Comparison of ENCODE assay signal across 9 cellular contexts in genomic region chr1:46448109-46448911, GRCh38. TPM values are rescaled to one million over a fixed set of nuclear protein-coding genes. Genes with fewer than 3 reads are reported as not detected.
DNase-seq lines count a peak whose midpoint lies in the region; ATAC-seq, FAIRE-seq and TF ChIP-seq lines count a peak whose summit lies in the region.
"Had no signal": no experiment of that assay in that cellular context is flagged by ENCODE, and none has a peak within 500 bp of the region (broad histone marks: within the 10 kb centered on the region; RNA-seq: fewer than 3 reads in every experiment).

No MANE protein-coding gene starts in this region.

- no peak overlapping the region for H3K4ac ChIP-seq in H9 (ENCODE audit: low read depth, low read length)

- H3K27ac Mint-ChIP-seq in H9 = 0 out of 7 replicates have a peak overlapping the region, but pooled peaks of 1 of the 3 experiments have one; percentile 7
- no peak overlapping the region for H3K27ac Mint-ChIP-seq in astrocyte (ENCODE audit: unreplicated experiment)

- H3K23me2 ChIP-seq in H9 (ENCODE audit: insufficient read length, low read depth, low read length, poor library complexity, severe bottlenecking) = peaks cover 12% of the 10 kb centered on the region

- H3K27ac ChIP-seq in H9 (ENCODE audit: insufficient read length, low read depth, low read length) (no peak overlapping the region), astrocyte (ENCODE audit: low read depth, low read length) (no peak overlapping the region), iPS-18a (ENCODE audit: low read length) (no peak overlapping the region), colonic mucosa (no peak overlapping the region)
- H3K27ac ChIP-seq: VCaP had no signal

- no peak overlapping the region for H3K23ac ChIP-seq in H9 (ENCODE audit: insufficient read length, low read depth, low read length)

- H3K9me3 Mint-ChIP-seq in H9 = no peaks in the 10 kb centered on the region; a peak in 2 of 5 replicates
- H3K9me3 Mint-ChIP-seq in astrocyte (ENCODE audit: unreplicated experiment) = peaks cover 3% of the 10 kb centered on the region

- peaks cover 49 to 61% of the 10 kb centered on the region in 2 experiments for H3K4me1 Mint-ChIP-seq in H9
- H3K4me1 Mint-ChIP-seq in astrocyte (ENCODE audit: low read depth, unreplicated experiment) = no peaks in the 10 kb centered on the region

- H3K18ac ChIP-seq in H9 (ENCODE audit: insufficient read length, low read depth, low read length) = no peak overlapping the region

- H2AK5ac ChIP-seq in H9 (ENCODE audit: insufficient read length, low read length) = no peak overlapping the region

- no peak overlapping the region for H4K8ac ChIP-seq in H9 (replicated peaks; ENCODE audit: insufficient read length, low read depth, low read length)

- H4K91ac ChIP-seq in H9 (ENCODE audit: insufficient read length, low read depth, low read length) = no peak overlapping the region

- H4K20me1 ChIP-seq in H9 (ENCODE audit: control insufficient read depth, insufficient read depth, insufficient read length) (no peaks in the 10 kb centered on the region), astrocyte (ENCODE audit: insufficient read depth, low read length) (peaks cover 3% of the 10 kb centered on the region)

- no peaks in the 10 kb centered on the region; a peak in 1 of 7 replicates for H3K36me3 Mint-ChIP-seq in H9 (ENCODE audit: insufficient read depth in 1 of 3, low read depth in 3 of 3)
- peaks cover 2% of the 10 kb centered on the region for H3K36me3 Mint-ChIP-seq in astrocyte (ENCODE audit: low read depth, unreplicated experiment)

- no peak overlapping the region for H4K5ac ChIP-seq in H9 (ENCODE audit: insufficient read length, low read depth, low read length)

- no peak overlapping the region for H3K56ac ChIP-seq in H9 (ENCODE audit: insufficient read length, low read depth, low read length)

- H3K4me1 ChIP-seq in H9 (ENCODE audit: insufficient read depth, low read length) = peaks cover 16% of the 10 kb centered on the region; the same call in 1 of the 2 replicates
- H3K4me1 ChIP-seq in astrocyte (ENCODE audit: insufficient read depth, low read length) = no peaks in the 10 kb centered on the region
- H3K4me1 ChIP-seq in iPS-18a (ENCODE audit: control insufficient read depth, low read depth, low read length) = peaks cover 13% of the 10 kb centered on the region
- H3K4me1 ChIP-seq in colonic mucosa = no peaks in the 10 kb centered on the region

- H2BK20ac ChIP-seq in H9 (ENCODE audit: low read depth, low read length, poor library complexity, severe bottlenecking) = no peak overlapping the region

- H2AFZ ChIP-seq in H9 (ENCODE audit: low read length) (no peak overlapping the region), astrocyte (ENCODE audit: low read depth, low read length) (peak overlapping the region; percentile 75)

- peaks cover 98% of the 10 kb centered on the region for H3K27me3 Mint-ChIP-seq in H9 (ENCODE audit: low read depth)
- peaks cover 89% of the 10 kb centered on the region for H3K27me3 Mint-ChIP-seq in astrocyte (ENCODE audit: low read depth, unreplicated experiment)

- H3K4me2 ChIP-seq in H9 (ENCODE audit: insufficient read depth, insufficient read length, low read length) (peak overlapping the region; percentile 94), astrocyte (ENCODE audit: low read length) (peak overlapping the region; percentile 85)

- peak overlapping the region; percentile 61 for H3K14ac ChIP-seq in H9 (ENCODE audit: insufficient read depth, low read length)

- no peak overlapping the region for H2BK5ac ChIP-seq in H9 (ENCODE audit: insufficient read length, low read length)

- H3K79me2 ChIP-seq in H9 (ENCODE audit: insufficient read depth, low read length) (no peaks in the 10 kb centered on the region), astrocyte (ENCODE audit: insufficient read depth, low read length) (no peaks in the 10 kb centered on the region)

- intact Hi-C loops in colonic mucosa (cut with DNase I) = loop anchor here (5.0 to 10.0 kb wide), 2 partner anchors 79 to 276 kb away; no protein-coding TSS in a partner anchor

- H3K9ac ChIP-seq in H9 (ENCODE audit: extremely low read depth, insufficient read length, low read length) (no peak overlapping the region), astrocyte (ENCODE audit: low read length) (no peak overlapping the region), iPS-18a (ENCODE audit: low read length) (no peak overlapping the region), colonic mucosa (ENCODE audit: low read depth in 2 of 2, low read length in 2 of 2) (no peak overlapping the region)

- H3K4me3 ChIP-seq in astrocyte (ENCODE audit: insufficient read depth, low read depth, low read length) = peak overlapping the region; percentile 48
- H3K4me3 ChIP-seq in iPS-18a (ENCODE audit: low read length) = peak overlapping the region; percentile 64
- peak overlapping the region; percentile 29 for H3K4me3 ChIP-seq in skeletal muscle cell (ENCODE audit: low read depth, low read length)
- no peak overlapping the region for H3K4me3 ChIP-seq in colonic mucosa

- H2BK15ac ChIP-seq in H9 (ENCODE audit: low read depth, low read length) = no peak overlapping the region

- DNase-seq in H9 (peak; percentile 83), astrocyte (ENCODE audit: low read depth) (no peak), skeletal muscle cell (ENCODE audit: low read depth) (no peak), colonic mucosa (no peak), EL (no peak)
- DNase-seq: amygdala had no signal

- no peak overlapping the region for H3T11ph ChIP-seq in H9 (ENCODE audit: low read length)

- no peak for TF ChIP-seq CTCF in H9 (conservative IDR thresholded peaks at IDR 0.05)
- TF ChIP-seq CTCF in astrocyte (IDR thresholded peaks at IDR 0.05; ENCODE audit: insufficient read depth, low read depth, low read length) = no peak
- no peak for TF ChIP-seq CTCF in colonic mucosa (IDR thresholded peaks at IDR 0.05)

- H3K27me3 ChIP-seq in H9 (ENCODE audit: insufficient read depth, low read length) (peaks cover 45% of the 10 kb centered on the region), astrocyte (ENCODE audit: insufficient read depth, low read length) (peaks cover 58% of the 10 kb centered on the region), iPS-18a (ENCODE audit: control insufficient read depth, insufficient read depth, low read length) (peaks cover 97% of the 10 kb centered on the region), colonic mucosa (peaks cover 29% of the 10 kb centered on the region)

- no peak overlapping the region for H2BK120ac ChIP-seq in H9 (ENCODE audit: low read depth, low read length, poor library complexity, severe bottlenecking)

- no peaks in the 10 kb centered on the region for H3K79me1 ChIP-seq in H9 (ENCODE audit: insufficient read depth, low read depth, low read length, poor library complexity, severe bottlenecking)

- H3K9me3 ChIP-seq in H9 (ENCODE audit: control insufficient read depth, low read depth, low read length) = no peaks in the 10 kb centered on the region
- no peaks in the 10 kb centered on the region for H3K9me3 ChIP-seq in astrocyte (ENCODE audit: insufficient read depth, low read depth, low read length)
- no peaks in the 10 kb centered on the region for H3K9me3 ChIP-seq in iPS-18a (ENCODE audit: control insufficient read depth, low read depth, low read length)
- H3K9me3 ChIP-seq in colonic mucosa = no peaks in the 10 kb centered on the region

- peak overlapping the region; percentile 67 to 84 for H3K4me3 Mint-ChIP-seq in H9
- peak overlapping the region; percentile 50 for H3K4me3 Mint-ChIP-seq in astrocyte (ENCODE audit: unreplicated experiment)

- ATAC-seq in HG03469 (IDR thresholded peaks at IDR 0.05; ENCODE audit: unreplicated experiment) = no peak

- no peaks in the 10 kb centered on the region for H3K36me3 ChIP-seq in astrocyte (ENCODE audit: insufficient read depth, low read length)
- no peaks in the 10 kb centered on the region for H3K36me3 ChIP-seq in iPS-18a (ENCODE audit: control insufficient read depth, low read depth, low read length)
- H3K36me3 ChIP-seq in colonic mucosa = no peaks in the 10 kb centered on the region

- FAIRE-seq in astrocyte (lab: Jason Lieb, UNC) = no peak

- WGBS in H9 (ENCODE audit: extremely low coverage, insufficient read length, low lambda C conversion rate) = no CpG with 5 or more reads among the region's 76 CpGs

- H2BK12ac ChIP-seq in H9 (ENCODE audit: insufficient read length, low read depth, low read length) = no peak overlapping the region

RNA-seq across cellular contexts. Expression of gene DMBX1, which starts 41.3 kb away (rescaled TPM):
- total RNA-seq in H9 (2021) (2.3 and 2.5 TPM in 2 replicates), astrocyte (0.07 and 0.29 TPM in 2 replicates), colonic mucosa (not detected)

RNA-seq across cellular contexts. Expression of gene FAAH, which starts 54.2 kb away (rescaled TPM):
- 18.9 and 23.4 TPM in 2 replicates for total RNA-seq in H9 (2021)
- total RNA-seq in astrocyte = 1.2 and 1.9 TPM in 2 replicates
- 100 to 1,000 TPM in 1 of 2 donors, 10 to 100 TPM in 1; 70.0 to 117 TPM for total RNA-seq in colonic mucosa
